In genomic region chr15:58086479-58086878, GRCh38 we compare ENCODE assay signal across 1 cellular context.
A peak's percentile ranks its signal among the peaks of the same experiment; 100 is the strongest.
TF ChIP-seq lines count a peak whose summit lies in the region.

No MANE protein-coding gene starts in this region.

TF ChIP-seq in K562, 482 proteins besides CTCF, POLR2A, EP300 and RAD21 (continued from another document):
- TF ChIP-seq CREB3 (tag; conservative IDR thresholded peaks at IDR 0.05; ENCODE audit: low read depth) = no peak
- TF ChIP-seq MED1 (CRISPR knock-in tag; IDR thresholded peaks at IDR 0.05; ENCODE audit: borderline replicate concordance) = no peak
- TF ChIP-seq BRF2 (IDR thresholded peaks at IDR 0.05; ENCODE audit: borderline replicate concordance, insufficient read depth, insufficient read length) = no peak
- no peak for TF ChIP-seq MITF (IDR thresholded peaks at IDR 0.05)
- no peak for TF ChIP-seq SMAD3 (CRISPR knock-in tag; conservative IDR thresholded peaks at IDR 0.05)
- TF ChIP-seq ZNF282 (CRISPR knock-in tag; IDR thresholded peaks at IDR 0.05) = no peak
- no peak for TF ChIP-seq HMBOX1 (IDR thresholded peaks at IDR 0.05)
- no peak for TF ChIP-seq ZNF408 (CRISPR knock-in tag; IDR thresholded peaks at IDR 0.05; ENCODE audit: low read depth)
- TF ChIP-seq MAFG (tag; conservative IDR thresholded peaks at IDR 0.05) = 0 out of 2 replicates have a peak, but pooled peaks have one; percentile 17
- no peak for TF ChIP-seq CHAMP1 (IDR thresholded peaks at IDR 0.05)
- no peak for TF ChIP-seq PURB (CRISPR knock-in tag; IDR thresholded peaks at IDR 0.05; ENCODE audit: low read depth)
- no peak for TF ChIP-seq POLR2AphosphoS5 (IDR thresholded peaks at IDR 0.05; ENCODE audit: control insufficient read depth, insufficient read depth, low read depth, low read length)
- TF ChIP-seq ZNF175 (CRISPR knock-in tag; IDR thresholded peaks at IDR 0.05; ENCODE audit: low read depth) = no peak
- no peak for TF ChIP-seq GTF2A2 (tag; IDR thresholded peaks at IDR 0.05)
- peak; percentile 74 for TF ChIP-seq ATF3 (IDR thresholded peaks at IDR 0.05)
- no peak for TF ChIP-seq ATF3 (CRISPR knock-in tag; conservative IDR thresholded peaks at IDR 0.05)
- TF ChIP-seq POU5F1 (IDR thresholded peaks at IDR 0.05; ENCODE audit: borderline replicate concordance, low read depth, low read length, partially characterized antibody) = no peak
- TF ChIP-seq PHF8 (IDR thresholded peaks at IDR 0.05; ENCODE audit: borderline replicate concordance, low read length) = no peak
- TF ChIP-seq RAD51 (IDR thresholded peaks at IDR 0.05; ENCODE audit: borderline replicate concordance, low read depth) = no peak
- no peak for TF ChIP-seq ZZZ3 (IDR thresholded peaks at IDR 0.05)
- TF ChIP-seq NR2F6 (CRISPR knock-in tag; IDR thresholded peaks at IDR 0.05) = no peak
- no peak for TF ChIP-seq ZNF655 (CRISPR knock-in tag; IDR thresholded peaks at IDR 0.05)
- no peak for TF ChIP-seq HBP1 (CRISPR knock-in tag; IDR thresholded peaks at IDR 0.05)
- TF ChIP-seq KDM4B (IDR thresholded peaks at IDR 0.05; ENCODE audit: borderline replicate concordance in 2 of 2, low read depth in 1 of 2) = no peak
- TF ChIP-seq CCAR2 (IDR thresholded peaks at IDR 0.05; ENCODE audit: low read depth, low read length) = no peak
- no peak for TF ChIP-seq SRSF1 (IDR thresholded peaks at IDR 0.05; ENCODE audit: low read depth, low read length)
- no peak for TF ChIP-seq ZNF212 (CRISPR knock-in tag; IDR thresholded peaks at IDR 0.05)
- no peak for TF ChIP-seq SP1 (CRISPR knock-in tag; IDR thresholded peaks at IDR 0.05)
- TF ChIP-seq NR1H2 (CRISPR knock-in tag; IDR thresholded peaks at IDR 0.05) = no peak
- TF ChIP-seq RFX1 (IDR thresholded peaks at IDR 0.05) = no peak
- TF ChIP-seq IRF1 (CRISPR knock-in tag; IDR thresholded peaks at IDR 0.05; ENCODE audit: borderline replicate concordance) = no peak
- TF ChIP-seq ZNF740 (CRISPR knock-in tag; IDR thresholded peaks at IDR 0.05) = no peak
- TF ChIP-seq ZNF740 (tag; IDR thresholded peaks at IDR 0.05) = no peak
- no peak for TF ChIP-seq RBM22 (IDR thresholded peaks at IDR 0.05; ENCODE audit: low read depth, low read length, poor library complexity, severe bottlenecking)
- no peak for TF ChIP-seq RBM25 (IDR thresholded peaks at IDR 0.05; ENCODE audit: low read depth, low read length, severe bottlenecking)
- TF ChIP-seq MECOM (CRISPR knock-in tag; IDR thresholded peaks at IDR 0.05) = no peak
- no peak for TF ChIP-seq DLX4 (CRISPR knock-in tag; IDR thresholded peaks at IDR 0.05)
- no peak for TF ChIP-seq MXD1 (CRISPR knock-in tag; IDR thresholded peaks at IDR 0.05; ENCODE audit: borderline replicate concordance, poor library complexity, severe bottlenecking)
